Comparison of ENCODE assay signal across 10 cellular contexts in the genomic region with DNA sequence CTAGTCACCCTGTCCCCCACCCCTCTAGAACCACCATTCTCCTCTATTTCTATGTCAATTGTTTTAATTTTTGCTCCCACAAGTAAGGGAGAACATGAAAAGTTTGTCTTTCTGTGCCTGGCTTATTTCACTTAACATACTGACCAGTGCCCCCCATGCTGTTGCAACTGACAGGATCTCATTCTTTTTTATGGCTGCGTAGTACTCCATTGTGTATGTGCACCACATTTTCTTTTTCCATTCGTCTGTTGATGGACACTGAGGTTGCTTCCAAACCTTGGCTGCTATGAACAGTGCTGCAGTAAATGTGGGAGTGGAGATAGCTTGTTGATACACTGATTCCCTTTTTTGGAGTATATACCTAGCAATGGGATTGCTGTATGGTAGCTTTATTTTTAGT. TPM values are rescaled to one million over a fixed set of nuclear protein-coding genes. Genes with fewer than 3 reads are reported as not detected.
"Had no signal": no experiment of that assay in that cellular context is flagged by ENCODE, and none has a peak within 500 bp of the region (broad histone marks: within the 10 kb centered on the region; RNA-seq: fewer than 3 reads in every experiment).

No MANE protein-coding gene starts in this region.

- H3K36me3 ChIP-seq: HAP-1 had no signal

- H3K4me1 ChIP-seq: HAP-1 had no signal

- DNase-seq: GM23248, GOT3, H7, H9, HCEC 1CT, HFFc6 had no signal

- H3K4me1 Mint-ChIP-seq: GM23338, H9 had no signal

- H3K4me3 Mint-ChIP-seq: GM23338, H9, HFFc6 had no signal

- ATAC-seq: GM23338, HCT116 had no signal

- H3K4me2 ChIP-seq: GM23338 had no signal

- H3K9me3 Mint-ChIP-seq: GM23338, HFFc6 had no signal

- H3K27ac Mint-ChIP-seq: GM23338, HFFc6 had no signal

- H3K9ac ChIP-seq: GM23248 had no signal

- FAIRE-seq: H54 had no signal

- H3K27ac ChIP-seq: GM23248 had no signal

- H3K4me3 ChIP-seq: GM23248, GM23338, HAP-1 had no signal

- H2AFZ ChIP-seq: GM23248, GM23338 had no signal

RNA-seq across cellular contexts. Expression of gene TERT, which starts 7.4 kb away (rescaled TPM):
- total RNA-seq: GM23248 had no signal
- polyA plus RNA-seq: GM23248 had no signal
